1 cellular context compared by ENCODE assay signal in the genomic region with DNA sequence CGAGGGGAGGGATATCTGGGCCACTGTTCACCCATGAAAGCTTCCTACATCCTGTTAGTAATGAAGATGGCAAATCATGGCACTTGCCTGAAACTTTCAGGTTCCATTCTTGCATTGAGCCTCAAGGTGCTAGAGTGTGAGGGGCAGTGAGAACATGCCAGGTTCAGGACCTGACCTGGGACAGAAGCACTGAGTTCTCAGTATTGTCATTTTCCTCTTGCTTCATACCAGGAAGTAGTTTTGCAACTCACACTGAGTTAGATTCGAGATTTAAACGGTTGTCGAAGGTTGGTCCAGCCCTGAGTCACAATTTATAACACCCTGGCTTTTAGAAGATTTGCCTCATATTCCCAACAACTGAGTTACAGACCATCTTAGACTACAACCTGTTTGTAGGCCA.
A peak's percentile ranks its signal among the peaks of the same experiment; 100 is the strongest.
TF ChIP-seq lines count a peak whose summit lies in the region.

No MANE protein-coding gene starts in this region.

TF ChIP-seq in PFSK-1, 5 proteins besides CTCF, POLR2A, EP300 and RAD21 (continued from another document):
- TF ChIP-seq, protein P1, sequence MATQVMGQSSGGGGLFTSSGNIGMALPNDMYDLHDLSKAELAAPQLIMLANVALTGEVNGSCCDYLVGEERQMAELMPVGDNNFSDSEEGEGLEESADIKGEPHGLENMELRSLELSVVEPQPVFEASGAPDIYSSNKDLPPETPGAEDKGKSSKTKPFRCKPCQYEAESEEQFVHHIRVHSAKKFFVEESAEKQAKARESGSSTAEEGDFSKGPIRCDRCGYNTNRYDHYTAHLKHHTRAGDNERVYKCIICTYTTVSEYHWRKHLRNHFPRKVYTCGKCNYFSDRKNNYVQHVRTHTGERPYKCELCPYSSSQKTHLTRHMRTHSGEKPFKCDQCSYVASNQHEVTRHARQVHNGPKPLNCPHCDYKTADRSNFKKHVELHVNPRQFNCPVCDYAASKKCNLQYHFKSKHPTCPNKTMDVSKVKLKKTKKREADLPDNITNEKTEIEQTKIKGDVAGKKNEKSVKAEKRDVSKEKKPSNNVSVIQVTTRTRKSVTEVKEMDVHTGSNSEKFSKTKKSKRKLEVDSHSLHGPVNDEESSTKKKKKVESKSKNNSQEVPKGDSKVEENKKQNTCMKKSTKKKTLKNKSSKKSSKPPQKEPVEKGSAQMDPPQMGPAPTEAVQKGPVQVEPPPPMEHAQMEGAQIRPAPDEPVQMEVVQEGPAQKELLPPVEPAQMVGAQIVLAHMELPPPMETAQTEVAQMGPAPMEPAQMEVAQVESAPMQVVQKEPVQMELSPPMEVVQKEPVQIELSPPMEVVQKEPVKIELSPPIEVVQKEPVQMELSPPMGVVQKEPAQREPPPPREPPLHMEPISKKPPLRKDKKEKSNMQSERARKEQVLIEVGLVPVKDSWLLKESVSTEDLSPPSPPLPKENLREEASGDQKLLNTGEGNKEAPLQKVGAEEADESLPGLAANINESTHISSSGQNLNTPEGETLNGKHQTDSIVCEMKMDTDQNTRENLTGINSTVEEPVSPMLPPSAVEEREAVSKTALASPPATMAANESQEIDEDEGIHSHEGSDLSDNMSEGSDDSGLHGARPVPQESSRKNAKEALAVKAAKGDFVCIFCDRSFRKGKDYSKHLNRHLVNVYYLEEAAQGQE (IDR thresholded peaks at IDR 0.05; ENCODE audit: insufficient read depth in 1 of 2, low read depth in 2 of 2, low read length in 2 of 2): peak; percentile 69 to 73
TF ChIP-seq in PFSK-1: peak in this region for 1.
